In genomic region chr6:139124887-139125672, GRCh38 we compare ENCODE assay signal across 8 cellular contexts. TPM values are rescaled to one million over a fixed set of nuclear protein-coding genes. Genes with fewer than 3 reads are reported as not detected.
A peak's percentile ranks its signal among the peaks of the same experiment; 100 is the strongest.
DNase-seq lines count a peak whose midpoint lies in the region; ATAC-seq and TF ChIP-seq lines count a peak whose summit lies in the region.

No MANE protein-coding gene starts in this region.

- intact Hi-C loops in heart left ventricle (cut with DNase I) = loop anchor here (1.0 to 10.0 kb wide), 9 partner anchors 92 to 240 kb away; no protein-coding TSS in a partner anchor

- peaks cover 0 to under 1% (median 0%) of the 10 kb centered on the region in 4 donors for H3K9me3 ChIP-seq in Peyer's patch
- peaks cover 0 to 9% (median 0%) of the 10 kb centered on the region in 12 donors for H3K9me3 ChIP-seq in heart left ventricle

- H3K36me3 ChIP-seq in Peyer's patch (no peaks in the 10 kb centered on the region), heart left ventricle (no peaks in the 10 kb centered on the region)

- peak; percentile 100 for ATAC-seq in GM19438 (IDR thresholded peaks at IDR 0.05; ENCODE audit: low read depth, unreplicated experiment)
- peak; percentile 100 for ATAC-seq in HG03442 (IDR thresholded peaks at IDR 0.05; ENCODE audit: unreplicated experiment)
- ATAC-seq in heart left ventricle = peak; percentile 96 to 99 (median 98)

- H3K27me3 ChIP-seq in Peyer's patch (no peaks in the 10 kb centered on the region), heart left ventricle (no peaks in the 10 kb centered on the region)

- DNase-seq in CMK (ENCODE audit: low read depth) = peak; percentile 74
- DNase-seq in Peyer's patch = peak; percentile 65 to 94 (median 90)
- DNase-seq in activated T-helper 1 cell treated with anti-CD3 and anti-CD28 coated beads, Interleukin-2, amount 50 U/mL, for 16 hours (ENCODE audit: low read depth in 1 of 2, low spot score in 1 of 2) = peak; percentile 53 to 58
- peak; percentile 60 to 66 (median 60) for DNase-seq in heart left ventricle
- peak; percentile 56 to 69 for DNase-seq in stimulated activated CD4-positive, alpha-beta T cell treated with anti-CD3 and anti-CD28 coated beads, Interleukin-12 subunit alpha, Interleukin-12 subunit beta, amount 100 ng/mL, for 24 hours (ENCODE audit: low read depth in 2 of 2)
- no peak for DNase-seq in NCI-H345 treated with DMSO at 0.1 percent for 48 hours (lab: John Stamatoyannopoulos, UW; ENCODE audit: unreplicated experiment)

- TF ChIP-seq POLR2A in Peyer's patch (IDR thresholded peaks at IDR 0.05) = no peak
- TF ChIP-seq POLR2A in heart left ventricle (IDR thresholded peaks at IDR 0.05) = no peak

- peak in 4 of 6 experiments; percentile 73 to 87 (median 80) for TF ChIP-seq CTCF in Peyer's patch (IDR thresholded peaks at IDR 0.05)
- TF ChIP-seq CTCF in heart left ventricle (IDR thresholded peaks at IDR 0.05) = peak; percentile 32 to 76 (median 59)

- 48 to 57% (median 56%) methylated on average over 8 of the region's 8 CpGs for WGBS in heart left ventricle, 4 donors

- no peak overlapping the region for H3K4me3 ChIP-seq in Peyer's patch
- H3K4me3 ChIP-seq in heart left ventricle = no peak overlapping the region

- H3K27ac ChIP-seq in Peyer's patch (peak overlapping the region; percentile 47 to 72 (median 62)), heart left ventricle (peak overlapping the region in 5 of 12 donors; percentile 19 to 73 (median 35))

- H3K4me1 ChIP-seq in Peyer's patch (peaks cover 0 to 8% (median 0%) of the 10 kb centered on the region in 4 donors), heart left ventricle (peaks cover 0 to 23% (median 4%) of the 10 kb centered on the region in 12 donors)

RNA-seq across cellular contexts. Expression of gene HECA, which starts 9.8 kb away (rescaled TPM):
- 10 to 100 TPM; 43.6 to 60.9 (median 51.6) TPM for total RNA-seq in Peyer's patch
- 10 to 100 TPM; 38.2 to 67.0 (median 48.3) TPM for total RNA-seq in heart left ventricle
- 10 to 100 TPM; 16.5 to 22.2 TPM for polyA plus RNA-seq in heart left ventricle
